In genomic region chr19:51971624-51972023, GRCh38 we compare ENCODE assay signal across 15 cellular contexts. TPM values are rescaled to one million over a fixed set of nuclear protein-coding genes. Genes with fewer than 3 reads are reported as not detected.
DNase-seq lines count a peak whose midpoint lies in the region; ATAC-seq and TF ChIP-seq lines count a peak whose summit lies in the region.
"Had no signal": no experiment of that assay in that cellular context is flagged by ENCODE, and none has a peak within 500 bp of the region (broad histone marks: within the 10 kb centered on the region; RNA-seq: fewer than 3 reads in every experiment).

No MANE protein-coding gene starts in this region.

- no peaks in the 10 kb centered on the region for H4K20me1 ChIP-seq in Karpas-422 (ENCODE audit: insufficient read depth, low read depth, low read length)

- H3K27ac ChIP-seq in Karpas-422 (ENCODE audit: low read length) (no peak overlapping the region), muscle layer of duodenum (ENCODE audit: low read length) (no peak overlapping the region), gastrocnemius medialis (no peak overlapping the region), prostate gland (no peak overlapping the region)
- H3K27ac ChIP-seq: A549, gastroesophageal sphincter, ovary had no signal

- H3K36me3 ChIP-seq in Karpas-422 (ENCODE audit: insufficient read depth, low read length) (peaks cover 41% of the 10 kb centered on the region), muscle layer of duodenum (ENCODE audit: control insufficient read depth in 1 of 2, insufficient read depth in 2 of 2, low read length in 2 of 2) (peaks cover 52 to 97% of the 10 kb centered on the region in 2 donors), gastrocnemius medialis (peaks cover 47 to 98% of the 10 kb centered on the region in 2 donors), prostate gland (peaks cover 22 to 60% of the 10 kb centered on the region in 2 donors)

- intact Hi-C loops in gastrocnemius medialis (cut with DNase I; ENCODE audit: low total_unique reads): no loop called here
- intact Hi-C loops in prostate gland (cut with DNase I): no loop called here

- no peaks in the 10 kb centered on the region for H3K79me2 ChIP-seq in Karpas-422 (ENCODE audit: low read length)

- H3K9ac ChIP-seq in Karpas-422 (ENCODE audit: low read length): no peak overlapping the region

- H3K9me3 ChIP-seq in Karpas-422 (ENCODE audit: low read length) (peaks cover 55% of the 10 kb centered on the region), muscle layer of duodenum (ENCODE audit: control insufficient read depth in 1 of 2, low read length in 2 of 2) (peaks cover 53 to 86% of the 10 kb centered on the region in 2 donors), gastrocnemius medialis (peaks cover 35 to 81% (median 36%) of the 10 kb centered on the region in 3 donors), prostate gland (no peaks in the 10 kb centered on the region)

- no peak for ATAC-seq in gastrocnemius medialis
- ATAC-seq: gastroesophageal sphincter, left cardiac atrium had no signal

- no peak for TF ChIP-seq CTCF in choroid plexus epithelial cell (conservative IDR thresholded peaks at IDR 0.05; ENCODE audit: low read depth, low read length)
- TF ChIP-seq CTCF in gastrocnemius medialis (IDR thresholded peaks at IDR 0.05 in 4 of 5, conservative IDR thresholded peaks at IDR 0.05 in 1 of 5): no peak
- no peak for TF ChIP-seq CTCF in prostate gland (IDR thresholded peaks at IDR 0.05)

- H3K4me3 ChIP-seq in Karpas-422 (ENCODE audit: low read length): no peak overlapping the region
- H3K4me3 ChIP-seq in choroid plexus epithelial cell (ENCODE audit: low read depth, low read length): no peak overlapping the region
- peak overlapping the region; percentile 18 to 55 for H3K4me3 ChIP-seq in muscle layer of duodenum (ENCODE audit: low read depth in 1 of 2, low read length in 2 of 2)
- H3K4me3 ChIP-seq in gastrocnemius medialis: peak overlapping the region in 1 of 4 donors; percentile 32
- H3K4me3 ChIP-seq in prostate gland: no peak overlapping the region
- H3K4me3 ChIP-seq: A549, gastroesophageal sphincter, ovary had no signal

- TF ChIP-seq POLR2A in gastrocnemius medialis (IDR thresholded peaks at IDR 0.05): no peak
- no peak for TF ChIP-seq POLR2A in prostate gland (IDR thresholded peaks at IDR 0.05)

- DNase-seq in NCI-H2171 (lab: John Stamatoyannopoulos, UW) (peak; percentile 1), NCI-H2171 treated with DMSO at 0.1 percent for 48 hours (lab: John Stamatoyannopoulos, UW) (no peak), Karpas-422 (peak; percentile 53), choroid plexus epithelial cell (ENCODE audit: low read depth) (peak; percentile 17), gastrocnemius medialis (no peak), prostate gland (ENCODE audit: low spot score) (no peak), AG08395 (ENCODE audit: low spot score) (no peak)
- DNase-seq: caudate nucleus; DMS79 treated with DMSO at 0.1 percent for 48 hours; left cardiac atrium; ovary; stimulated activated CD4-positive, alpha-beta T cell treated with anti-CD3 and anti-CD28 coated beads, Interleukin-4, amount 100 ng/mL, for 1 hour had no signal

- in situ Hi-C loops in gastrocnemius medialis (cut with MboI; ENCODE audit: low sequenced_read_pairs in 4 of 4): no loop called here

- WGBS in prostate gland: 98% methylated on average over 4 of the region's 4 CpGs

- H3K4me1 ChIP-seq in Karpas-422 (ENCODE audit: low read length) (no peaks in the 10 kb centered on the region), muscle layer of duodenum (ENCODE audit: control insufficient read depth in 1 of 2, insufficient read depth in 2 of 2, low read length in 2 of 2) (no peaks in the 10 kb centered on the region), gastrocnemius medialis (no peaks in the 10 kb centered on the region), prostate gland (replicated peaks) (no peaks in the 10 kb centered on the region)
- H3K4me1 ChIP-seq: A549, gastroesophageal sphincter had no signal

- H3K9me2 ChIP-seq in Karpas-422 (replicated peaks; ENCODE audit: insufficient read depth, low read length): no peaks in the 10 kb centered on the region

- no peak overlapping the region for H3K4me2 ChIP-seq in Karpas-422 (ENCODE audit: low read depth, low read length, poor library complexity, severe bottlenecking)
- H3K4me2 ChIP-seq: A549 had no signal

- no peak overlapping the region for H2AFZ ChIP-seq in Karpas-422 (ENCODE audit: low read length)

- H3K27me3 ChIP-seq in Karpas-422 (ENCODE audit: low read length): no peaks in the 10 kb centered on the region
- no peaks in the 10 kb centered on the region for H3K27me3 ChIP-seq in muscle layer of duodenum (ENCODE audit: low read depth, low read length)
- no peaks in the 10 kb centered on the region for H3K27me3 ChIP-seq in gastrocnemius medialis
- no peaks in the 10 kb centered on the region for H3K27me3 ChIP-seq in prostate gland (replicated peaks; ENCODE audit: insufficient read depth)
- H3K27me3 ChIP-seq: gastroesophageal sphincter, ovary had no signal

RNA-seq across cellular contexts. Expression of gene ZNF350, which starts 15.0 kb away (rescaled TPM):
- total RNA-seq in Karpas-422 (2014; rRNA removed; shearing (Covaris generic); ENCODE audit: low replicate concordance): 3.3 and 12.7 TPM in 2 replicates
- total RNA-seq in gastrocnemius medialis (1 to 10 TPM; 1.7 to 6.0 (median 5.0) TPM), prostate gland (10 to 100 TPM; 31.3 to 34.6 TPM)

RNA-seq across cellular contexts. Expression of gene ZNF615, which starts 36.4 kb away (rescaled TPM):
- 9.6 and 11.8 TPM in 2 replicates for total RNA-seq in Karpas-422 (2014; rRNA removed; shearing (Covaris generic); ENCODE audit: low replicate concordance)
- total RNA-seq in gastrocnemius medialis: 1 to 10 TPM; 5.6 to 8.9 (median 7.4) TPM
- 10 to 100 TPM; 29.4 to 35.8 TPM for total RNA-seq in prostate gland

RNA-seq across cellular contexts. Expression of gene ZNF613, which starts 44.4 kb away (rescaled TPM):
- total RNA-seq in Karpas-422 (2014; rRNA removed; shearing (Covaris generic); ENCODE audit: low replicate concordance): 7.3 and 7.5 TPM in 2 replicates
- 1 to 10 TPM; 1.3 to 9.4 (median 3.8) TPM for total RNA-seq in gastrocnemius medialis
- 10 to 100 TPM; 15.4 to 17.0 TPM for total RNA-seq in prostate gland

RNA-seq across cellular contexts. Expression of gene ZNF614, which starts 56.6 kb away (rescaled TPM):
- 9.2 and 14.2 TPM in 2 replicates for total RNA-seq in Karpas-422 (2014; rRNA removed; shearing (Covaris generic); ENCODE audit: low replicate concordance)
- total RNA-seq in gastrocnemius medialis: 1 to 10 TPM; 3.9 to 4.6 (median 3.9) TPM
- total RNA-seq in prostate gland: 10 to 100 TPM; 12.7 to 15.4 TPM

Comparison
In these comparisons a context has a peak if more than half of its experiments do, and no peak if none do; other contexts are left out.
1. DNase-seq: peak in NCI-H2171 (single experiment), Karpas-422 (single experiment) and choroid plexus epithelial cell (single experiment); none in NCI-H2171 treated with DMSO at 0.1 percent for 48 hours (single experiment), gastrocnemius medialis (0 of 2), prostate gland (single experiment) and AG08395 (single experiment).
2. H3K4me3 ChIP-seq: peak in muscle layer of duodenum (2 of 2); none in Karpas-422 (single experiment), choroid plexus epithelial cell (single experiment) and prostate gland (0 of 2).